1 cellular context compared by ENCODE assay signal in genomic region chr1:21659099-21659923, GRCh38.
TF ChIP-seq lines count a peak whose summit lies in the region.

No MANE protein-coding gene starts in this region.

TF ChIP-seq in HepG2, 621 proteins besides CTCF, POLR2A, EP300 and RAD21 (continued from another document):
- TF ChIP-seq ZSCAN5A (CRISPR knock-in tag; IDR thresholded peaks at IDR 0.05; ENCODE audit: borderline replicate concordance) (no peak), MIER3 (CRISPR knock-in tag; IDR thresholded peaks at IDR 0.05; ENCODE audit: borderline replicate concordance) (peak; percentile 76; the same call in 1 of the 2 replicates), ZNF589 (CRISPR knock-in tag; conservative IDR thresholded peaks at IDR 0.05) (peak; percentile 98), TCF12 (IDR thresholded peaks at IDR 0.05) (no peak), TCF12 (CRISPR knock-in tag; IDR thresholded peaks at IDR 0.05) (peak; percentile 89), SIX4 (CRISPR knock-in tag; IDR thresholded peaks at IDR 0.05) (peak; percentile 87), HOXA3 (CRISPR knock-in tag; IDR thresholded peaks at IDR 0.05) (peak; percentile 80)
